29 cellular contexts compared by ENCODE assay signal in genomic region chr14:85714046-85714445, GRCh38.
"Had no signal": no experiment of that assay in that cellular context is flagged by ENCODE, and none has a peak within 500 bp of the region (broad histone marks: within the 10 kb centered on the region; RNA-seq: fewer than 3 reads in every experiment).

No MANE protein-coding gene starts in this region.

- H3K36me3 ChIP-seq: colonic mucosa, gastrocnemius medialis, heart left ventricle, prostate gland, right atrium auricular region, tibial nerve, upper lobe of left lung had no signal

- H3K4me1 ChIP-seq: colonic mucosa, gastrocnemius medialis, heart left ventricle, prostate gland, right atrium auricular region, testis, tibial nerve, upper lobe of left lung had no signal

- H3K27ac Mint-ChIP-seq: dendritic cell treated with granulocyte-macrophage colony-stimulating factor and Interleukin-4, amounts not matched to agents 40 ng/mL and 50 ng/mL, for 4 days; endodermal cell; memory B cell; mesothelial cell of epicardium; naive B cell; natural killer cell treated with Interleukin-12 subunit alpha and Interleukin-12 subunit beta and Interleukin-15 and Interleukin-18, amount 100 ng/mL, for 72 hours; stimulated activated effector memory CD8-positive, alpha-beta T cell treated with anti-CD3 and anti-CD28 coated beads, Interleukin-12 subunit alpha, Interleukin-12 subunit beta, amount 100 ng/mL, for 72 hours had no signal

- H3K4me3 Mint-ChIP-seq: dendritic cell treated with granulocyte-macrophage colony-stimulating factor and Interleukin-4, amounts not matched to agents 40 ng/mL and 50 ng/mL, for 4 days; endodermal cell; memory B cell; mesothelial cell of epicardium; naive B cell; natural killer cell treated with Interleukin-12 subunit alpha and Interleukin-12 subunit beta and Interleukin-15 and Interleukin-18, amount 100 ng/mL, for 72 hours; stimulated activated effector memory CD8-positive, alpha-beta T cell treated with anti-CD3 and anti-CD28 coated beads, Interleukin-12 subunit alpha, Interleukin-12 subunit beta, amount 100 ng/mL, for 72 hours had no signal

- H3K79me2 ChIP-seq: hepatocyte had no signal

- H3K27me3 Mint-ChIP-seq: dendritic cell treated with granulocyte-macrophage colony-stimulating factor and Interleukin-4, amounts not matched to agents 40 ng/mL and 50 ng/mL, for 4 days; memory B cell; naive B cell; natural killer cell treated with Interleukin-12 subunit alpha and Interleukin-12 subunit beta and Interleukin-15 and Interleukin-18, amount 100 ng/mL, for 72 hours had no signal

- H3K9me3 ChIP-seq: colonic mucosa, gastrocnemius medialis, prostate gland, testis, upper lobe of left lung had no signal

- H3K4me1 Mint-ChIP-seq: memory B cell; mesothelial cell of epicardium; naive B cell; stimulated activated effector memory CD8-positive, alpha-beta T cell treated with anti-CD3 and anti-CD28 coated beads, Interleukin-12 subunit alpha, Interleukin-12 subunit beta, amount 100 ng/mL, for 72 hours had no signal

- H3K4me3 ChIP-seq: colonic mucosa, gastrocnemius medialis, heart left ventricle, hepatocyte, lung, mucosa of descending colon, prostate gland, right atrium auricular region, smooth muscle cell, testis, tibial nerve, upper lobe of left lung had no signal

- H3K27ac ChIP-seq: colonic mucosa, epithelial cell of prostate, gastrocnemius medialis, heart left ventricle, hepatocyte, prostate gland, right atrium auricular region, testis, tibial nerve, upper lobe of left lung had no signal

- H3K36me3 Mint-ChIP-seq: memory B cell; naive B cell; stimulated activated effector memory CD8-positive, alpha-beta T cell treated with anti-CD3 and anti-CD28 coated beads, Interleukin-12 subunit alpha, Interleukin-12 subunit beta, amount 100 ng/mL, for 72 hours had no signal

- DNase-seq: colonic mucosa; effector CD8-positive, alpha-beta T cell; endodermal cell; foreskin fibroblast; gastrocnemius medialis; heart left ventricle; kidney; mucosa of descending colon; naive B cell; nucleus accumbens; stimulated activated CD4-positive, alpha-beta T cell treated with anti-CD3 and anti-CD28 coated beads, Interleukin-12 subunit alpha, Interleukin-12 subunit beta, amount 100 ng/mL, for 4 hours; stimulated activated CD4-positive, alpha-beta T cell treated with anti-CD3 and anti-CD28 coated beads, Interleukin-1b, Interleukin-23, amount 100 ng/mL, for 48 hours; stimulated activated CD4-positive, alpha-beta T cell treated with anti-CD3 and anti-CD28 coated beads, Interleukin-4, amount 100 ng/mL, for 1 hour; stimulated activated naive CD8-positive, alpha-beta T cell treated with anti-CD3 and anti-CD28 coated beads, Interleukin-15, Interleukin-2, amounts not matched to agents 100 U/mL and 50 U/mL, for 24 hours; substantia nigra; testis; upper lobe of left lung had no signal

- H3K27me3 ChIP-seq: colonic mucosa, gastrocnemius medialis, heart left ventricle, hepatocyte, right atrium auricular region, testis, tibial nerve, upper lobe of left lung had no signal

- H2AFZ ChIP-seq: hepatocyte had no signal

- H3K4me2 ChIP-seq: hepatocyte, smooth muscle cell had no signal
